Comparison of ENCODE assay signal across 8 cellular contexts in genomic region chr18:57585421-57585820, GRCh38. TPM values are rescaled to one million over a fixed set of nuclear protein-coding genes. Genes with fewer than 3 reads are reported as not detected.
DNase-seq lines count a peak whose midpoint lies in the region; ATAC-seq and TF ChIP-seq lines count a peak whose summit lies in the region.

No MANE protein-coding gene starts in this region.

- POLR2A ChIA-PET in WTC11 (lab: Charles Lee), result no interaction called here

- no peak for ATAC-seq in WTC11
- ATAC-seq in HG03196 (IDR thresholded peaks at IDR 0.05; ENCODE audit: unreplicated experiment), result no peak

- H3K4me1 ChIP-seq in spleen, result peaks cover 10 to 41% (median 32%) of the 10 kb centered on the region in 6 donors

- CTCF ChIA-PET in WTC11 (lab: Charles Lee), result no interaction called here

- H3K27me3 Mint-ChIP-seq in WTC11 (ENCODE audit: low read depth), result no peaks in the 10 kb centered on the region
- H3K27me3 Mint-ChIP-seq in glutamatergic neuron (ENCODE audit: unreplicated experiment), result peaks cover 8% of the 10 kb centered on the region

- peaks cover 24% of the 10 kb centered on the region for H3K4me1 Mint-ChIP-seq in WTC11
- peaks cover 6% of the 10 kb centered on the region for H3K4me1 Mint-ChIP-seq in glutamatergic neuron (ENCODE audit: low read depth, unreplicated experiment)

- WGBS in spleen, 5 donors, result 71 to 82% (median 78%) methylated on average over 9 of the region's 9 CpGs

- H3K36me3 ChIP-seq in spleen, result peaks cover 0 to 10% (median 0%) of the 10 kb centered on the region in 6 donors

- intact Hi-C loops in spleen (cut with DNase I; ENCODE audit: low total_unique reads) (no loop called here), posterior vena cava (cut with DNase I) (no loop called here)

- H3K4me3 ChIP-seq in spleen, result peak overlapping the region in 6 of 8 donors; percentile 74 to 91 (median 80)

- TF ChIP-seq POLR2A in spleen (IDR thresholded peaks at IDR 0.05), result no peak

- H3K27me3 ChIP-seq in spleen (replicated peaks in 1 of 7), result no peaks in the 10 kb centered on the region

- no peak overlapping the region for H3K27ac Mint-ChIP-seq in WTC11
- no peak overlapping the region for H3K27ac Mint-ChIP-seq in glutamatergic neuron (ENCODE audit: unreplicated experiment)

- H3K9me3 Mint-ChIP-seq in WTC11 (no peaks in the 10 kb centered on the region), glutamatergic neuron (ENCODE audit: unreplicated experiment) (no peaks in the 10 kb centered on the region)

- TF ChIP-seq CTCF in WTC11 (IDR thresholded peaks at IDR 0.05), result no peak
- no peak for TF ChIP-seq CTCF in glutamatergic neuron (IDR thresholded peaks at IDR 0.05; ENCODE audit: partially characterized antibody, unreplicated experiment)
- TF ChIP-seq CTCF in spleen (IDR thresholded peaks at IDR 0.05 in 8 of 11, conservative IDR thresholded peaks at IDR 0.05 in 3 of 11), result no peak

- peak overlapping the region; percentile 76 for H3K4me3 Mint-ChIP-seq in WTC11
- H3K4me3 Mint-ChIP-seq in glutamatergic neuron (ENCODE audit: unreplicated experiment), result peak overlapping the region; percentile 85

- H3K27ac ChIP-seq in spleen, result no peak overlapping the region

- no peaks in the 10 kb centered on the region for H3K9me3 ChIP-seq in spleen

- peak; percentile 33 for DNase-seq in NCI-H748 (lab: John Stamatoyannopoulos, UW; ENCODE audit: unreplicated experiment)
- DNase-seq in NCI-H748 treated with DMSO at 0.1 percent for 48 hours (lab: John Stamatoyannopoulos, UW), result no peak
- no peak for DNase-seq in WTC11 (ENCODE audit: low spot score)
- no peak for DNase-seq in glutamatergic neuron
- no peak for DNase-seq in spleen
- DNase-seq in HPDE6-E6E7 (ENCODE audit: extremely low spot score), result no peak
- DNase-seq in posterior vena cava (ENCODE audit: low spot score), result no peak

- H3K36me3 Mint-ChIP-seq in WTC11 (no peaks in the 10 kb centered on the region), glutamatergic neuron (ENCODE audit: unreplicated experiment) (no peaks in the 10 kb centered on the region)

TF ChIP-seq in WTC11, 78 proteins besides CTCF, POLR2A, EP300 and RAD21:
- no peak for TF ChIP-seq IRF1 (CRISPR knock-in tag; IDR thresholded peaks at IDR 0.05)
- TF ChIP-seq TEAD1 (CRISPR knock-in tag; IDR thresholded peaks at IDR 0.05), result no peak
- TF ChIP-seq TP53 (CRISPR knock-in tag; IDR thresholded peaks at IDR 0.05), result no peak
- no peak for TF ChIP-seq ATF3 (CRISPR knock-in tag; conservative IDR thresholded peaks at IDR 0.05)
- TF ChIP-seq CREM (CRISPR knock-in tag; IDR thresholded peaks at IDR 0.05), result no peak
- no peak for TF ChIP-seq NFATC4 (CRISPR knock-in tag; IDR thresholded peaks at IDR 0.05)
- no peak for TF ChIP-seq USF2 (CRISPR knock-in tag; IDR thresholded peaks at IDR 0.05)
- TF ChIP-seq MAX (CRISPR knock-in tag; IDR thresholded peaks at IDR 0.05), result no peak
- TF ChIP-seq ZNF263 (CRISPR knock-in tag; IDR thresholded peaks at IDR 0.05; ENCODE audit: low read depth), result no peak

RNA-seq across cellular contexts. Expression of gene FECH, which starts 1.1 kb away (rescaled TPM):
- total RNA-seq in WTC11 (2021) (16.6 to 21.8 TPM (median 19.6 TPM) in 3 replicates), glutamatergic neuron (ENCODE audit: unreplicated experiment) (16.5 TPM), spleen (10 to 100 TPM; 19.0 to 85.9 (median 33.2) TPM), posterior vena cava (10 to 100 TPM; 15.5 to 19.2 TPM)
- 1 to 10 TPM; 4.3 to 9.3 (median 4.7) TPM for polyA plus RNA-seq in spleen

RNA-seq across cellular contexts. Expression of gene NARS1, which starts 36.2 kb away (rescaled TPM):
- 138 to 196 TPM (median 144 TPM) in 3 replicates for total RNA-seq in WTC11 (2021)
- total RNA-seq in glutamatergic neuron (ENCODE audit: unreplicated experiment), result 155 TPM
- total RNA-seq in spleen, result 100 to 1,000 TPM in 1 of 7 donors, 10 to 100 TPM in 6; 73.5 to 106 (median 89.7) TPM
- 10 to 100 TPM; 45.4 to 55.0 (median 53.0) TPM for polyA plus RNA-seq in spleen
- 10 to 100 TPM; 71.2 to 75.1 TPM for total RNA-seq in posterior vena cava
